ENCODE assay signal across 11 cellular contexts in the genomic region with DNA sequence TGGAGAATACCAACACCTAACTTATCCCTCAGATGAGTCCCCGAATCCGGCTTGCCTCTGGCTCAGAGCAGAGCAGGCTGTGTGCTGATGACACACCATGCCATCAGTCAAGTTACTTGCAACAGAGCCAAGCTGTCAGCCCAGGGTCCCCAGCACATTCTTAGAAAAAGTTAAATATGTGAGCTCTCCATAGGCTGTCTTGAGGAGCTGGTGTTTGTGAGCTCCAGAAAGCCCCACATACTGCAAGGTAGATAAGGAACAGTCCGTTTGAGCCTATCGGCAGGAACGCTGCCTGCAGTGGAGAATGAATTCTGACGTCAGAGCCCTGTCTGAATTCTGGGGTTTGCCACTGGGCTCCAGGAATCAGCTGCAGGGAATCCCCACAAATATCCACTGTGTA. TPM values are rescaled to one million over a fixed set of nuclear protein-coding genes. Genes with fewer than 3 reads are reported as not detected.
DNase-seq lines count a peak whose midpoint lies in the region; TF ChIP-seq lines count a peak whose summit lies in the region.
"Had no signal": no experiment of that assay in that cellular context is flagged by ENCODE, and none has a peak within 500 bp of the region (broad histone marks: within the 10 kb centered on the region; RNA-seq: fewer than 3 reads in every experiment).

No MANE protein-coding gene starts in this region.

- H3K27me3 ChIP-seq in left ventricle myocardium inferior (ENCODE audit: low read depth) (no peaks in the 10 kb centered on the region), MM.1S (replicated peaks; ENCODE audit: insufficient read depth, low read length) (no peaks in the 10 kb centered on the region)

- no peak overlapping the region for H3K4me3 ChIP-seq in left ventricle myocardium inferior
- no peak overlapping the region for H3K4me3 ChIP-seq in choroid plexus epithelial cell (ENCODE audit: low read depth, low read length)
- H3K4me3 ChIP-seq in MM.1S (ENCODE audit: low read length) = no peak overlapping the region

- H3K9me3 ChIP-seq in left ventricle myocardium inferior (replicated peaks) (no peaks in the 10 kb centered on the region), MM.1S (replicated peaks; ENCODE audit: insufficient read depth, low read length) (no peaks in the 10 kb centered on the region)

- DNase-seq in left ventricle myocardium inferior (no peak), cardiac septum (ENCODE audit: low spot score) (no peak), choroid plexus epithelial cell (ENCODE audit: low read depth) (no peak), mesenteric fat pad (ENCODE audit: low spot score) (peak; percentile 55), GM19238 (ENCODE audit: insufficient read length, low spot score) (no peak), NCI-H2227 treated with DMSO at 0.1 percent for 48 hours (lab: John Stamatoyannopoulos, UW) (no peak), HuH-7.5 (ENCODE audit: low spot score) (no peak), MM.1S (no peak)
- DNase-seq: DMS53, left cardiac atrium, NCI-H1105 had no signal

- H3K27ac ChIP-seq in left ventricle myocardium inferior (replicated peaks) (peak overlapping the region; percentile 17), MM.1S (ENCODE audit: low read length) (no peak overlapping the region)

- no peak overlapping the region for H3K9ac ChIP-seq in MM.1S (ENCODE audit: low read length)

- peaks cover 15% of the 10 kb centered on the region for H3K79me2 ChIP-seq in MM.1S (ENCODE audit: low read length)

- no peak overlapping the region for H2AFZ ChIP-seq in MM.1S (ENCODE audit: low read length)

- H3K9me2 ChIP-seq in MM.1S (replicated peaks; ENCODE audit: insufficient read depth, low read length) = no peaks in the 10 kb centered on the region

- no peak overlapping the region for H3K4me2 ChIP-seq in MM.1S (ENCODE audit: low read depth, low read length)

- H3K36me3 ChIP-seq in left ventricle myocardium inferior (peaks cover 48% of the 10 kb centered on the region), MM.1S (replicated peaks; ENCODE audit: insufficient read depth, low read length) (no peaks in the 10 kb centered on the region)

- H4K20me1 ChIP-seq in MM.1S (ENCODE audit: insufficient read depth, low read length) = no peaks in the 10 kb centered on the region

- peak; percentile 16 for TF ChIP-seq CTCF in left ventricle myocardium inferior (IDR thresholded peaks at IDR 0.05; ENCODE audit: borderline replicate concordance)
- peak; percentile 8 for TF ChIP-seq CTCF in choroid plexus epithelial cell (conservative IDR thresholded peaks at IDR 0.05; ENCODE audit: low read depth, low read length)
- TF ChIP-seq CTCF in MM.1S (IDR thresholded peaks at IDR 0.05; ENCODE audit: low read length) = no peak

- intact Hi-C loops in left ventricle myocardium inferior (cut with micrococcal nuclease) = no loop called here
- intact Hi-C loops in cardiac septum (cut with DNase I) = no loop called here

- H3F3A ChIP-seq in MM.1S (ENCODE audit: insufficient read depth, low read length) = no peaks in the 10 kb centered on the region

- H3K4me1 ChIP-seq in left ventricle myocardium inferior (peaks cover 38% of the 10 kb centered on the region), MM.1S (ENCODE audit: low read length) (peaks cover 8% of the 10 kb centered on the region)

RNA-seq across cellular contexts. Expression of a gene that starts 3.8 kb away (rescaled TPM):
- total RNA-seq in left ventricle myocardium inferior (52.7 TPM), cardiac septum (44.0 TPM), mesenteric fat pad (18.5 TPM)

RNA-seq across cellular contexts. Expression of a gene that starts 16.9 kb away (rescaled TPM):
- total RNA-seq in left ventricle myocardium inferior = 301 TPM
- total RNA-seq in cardiac septum = 220 TPM
- 141 TPM for total RNA-seq in mesenteric fat pad

RNA-seq across cellular contexts. Expression of a gene that starts 45.7 kb away (rescaled TPM):
- total RNA-seq in left ventricle myocardium inferior (52.8 TPM), cardiac septum (17.6 TPM), mesenteric fat pad (20.2 TPM)

RNA-seq across cellular contexts. Expression of a gene that starts 57.8 kb away (rescaled TPM):
- 18.3 TPM for total RNA-seq in left ventricle myocardium inferior
- 22.2 TPM for total RNA-seq in cardiac septum
- total RNA-seq in mesenteric fat pad = 49.4 TPM
